Comparison of ENCODE assay signal across 34 cellular contexts in genomic region chr4:168109527-168109926, GRCh38. TPM values are rescaled to one million over a fixed set of nuclear protein-coding genes. Genes with fewer than 3 reads are reported as not detected.
"Had no signal": no experiment of that assay in that cellular context is flagged by ENCODE, and none has a peak within 500 bp of the region (broad histone marks: within the 10 kb centered on the region; RNA-seq: fewer than 3 reads in every experiment).

No MANE protein-coding gene starts in this region.

- H3K27ac Mint-ChIP-seq: natural killer cell; nephron; neural progenitor cell; progenitor cell of endocrine pancreas; stimulated activated memory B cell treated with anti-CD40 and anti-IgM and Interleukin-4, amounts not matched to agents 10 μg/mL and 1 μg/mL and 100 μg/mL, for 72 hours; stimulated activated naive CD8-positive, alpha-beta T cell treated with anti-CD3 and anti-CD28 coated beads, Interleukin-15, amount 100 ng/mL, for 72 hours; type B pancreatic cell had no signal

- H3K27me3 Mint-ChIP-seq: progenitor cell of endocrine pancreas; stimulated activated memory B cell treated with anti-CD40 and anti-IgM and Interleukin-4, amounts not matched to agents 10 μg/mL and 1 μg/mL and 100 μg/mL, for 72 hours; type B pancreatic cell had no signal

- H3K9ac ChIP-seq: neural progenitor cell, parathyroid adenoma had no signal

- H3K4me1 Mint-ChIP-seq: natural killer cell; nephron; neural progenitor cell; stimulated activated memory B cell treated with anti-CD40 and anti-IgM and Interleukin-4, amounts not matched to agents 10 μg/mL and 1 μg/mL and 100 μg/mL, for 72 hours; stimulated activated naive CD8-positive, alpha-beta T cell treated with anti-CD3 and anti-CD28 coated beads, Interleukin-15, amount 100 ng/mL, for 72 hours had no signal

- H3K79me2 ChIP-seq: parathyroid adenoma had no signal

- H3K4me3 ChIP-seq: neural progenitor cell, ovary, psoas muscle, skin epidermis, smooth muscle cell, spleen, suprapubic skin, testis, tibial artery, transverse colon, upper lobe of right lung, uterus had no signal

- H3K27ac ChIP-seq: neural progenitor cell, ovary, parathyroid adenoma, psoas muscle, skin epidermis, spleen, suprapubic skin, testis, tibial artery, transverse colon, upper lobe of right lung, uterus had no signal

- DNase-seq: natural killer cell; occipital lobe; ovary; posterior cingulate gyrus; psoas muscle; spleen; stimulated activated CD4-positive, alpha-beta T cell treated with anti-CD3 and anti-CD28 coated beads, Interleukin-12 subunit alpha, Interleukin-12 subunit beta, amount 100 ng/mL, for 4 hours; stimulated activated CD4-positive, alpha-beta T cell treated with anti-CD3 and anti-CD28 coated beads, Interleukin-1b, Interleukin-23, amount 100 ng/mL, for 48 hours; stimulated activated CD4-positive, alpha-beta T cell treated with anti-CD3 and anti-CD28 coated beads, Interleukin-4, amount 100 ng/mL, for 1 hour; stimulated activated CD4-positive, alpha-beta T cell treated with anti-CD3 and anti-CD28 coated beads, Interleukin-4, amount 100 ng/mL, for 4 hours; stimulated activated CD8-positive, alpha-beta memory T cell treated with anti-CD3 and anti-CD28 coated beads, Interleukin-4, amount 100 ng/mL, for 48 hours; stimulated activated naive CD4-positive, alpha-beta T cell; stimulated activated naive CD8-positive, alpha-beta T cell treated with anti-CD3 and anti-CD28 coated beads, Interleukin-15, amount 100 ng/mL, for 72 hours; stimulated activated naive CD8-positive, alpha-beta T cell treated with anti-CD3 and anti-CD28 coated beads, Interleukin-15, Interleukin-2, amounts not matched to agents 100 U/mL and 50 U/mL, for 24 hours; substantia nigra; testis; tibial artery; transverse colon; upper lobe of right lung; uterus had no signal

- H3K36me3 Mint-ChIP-seq: natural killer cell; neural progenitor cell; stimulated activated memory B cell treated with anti-CD40 and anti-IgM and Interleukin-4, amounts not matched to agents 10 μg/mL and 1 μg/mL and 100 μg/mL, for 72 hours; type B pancreatic cell had no signal

- ATAC-seq: natural killer cell; psoas muscle; right cardiac atrium; sciatic nerve; stimulated activated memory B cell treated with anti-CD40 and anti-IgM and Interleukin-4, amounts not matched to agents 10 μg/mL and 1 μg/mL and 100 μg/mL, for 72 hours; stimulated activated naive CD8-positive, alpha-beta T cell treated with anti-CD3 and anti-CD28 coated beads, Interleukin-15, amount 100 ng/mL, for 72 hours; stimulated activated naive CD8-positive, alpha-beta T cell treated with anti-CD3 and anti-CD28 coated beads, Interleukin-15, Interleukin-2, amounts not matched to agents 100 U/mL and 50 U/mL, for 24 hours; upper lobe of right lung had no signal

- H2AFZ ChIP-seq: neural progenitor cell, parathyroid adenoma had no signal

- H3K9me3 Mint-ChIP-seq: neural progenitor cell; stimulated activated memory B cell treated with anti-CD40 and anti-IgM and Interleukin-4, amounts not matched to agents 10 μg/mL and 1 μg/mL and 100 μg/mL, for 72 hours; stimulated activated naive CD8-positive, alpha-beta T cell treated with anti-CD3 and anti-CD28 coated beads, Interleukin-15, amount 100 ng/mL, for 72 hours; type B pancreatic cell had no signal

- H3K4me1 ChIP-seq: neural progenitor cell, parathyroid adenoma, psoas muscle, spleen, suprapubic skin, testis, tibial artery, transverse colon, upper lobe of right lung, uterus had no signal

- H3K36me3 ChIP-seq: neural progenitor cell, ovary, spleen, suprapubic skin, tibial artery, transverse colon, upper lobe of right lung, uterus had no signal

- H3K27me3 ChIP-seq: neural progenitor cell, spleen, suprapubic skin, testis, tibial artery, transverse colon, upper lobe of right lung, uterus had no signal

- H3K4me3 Mint-ChIP-seq: natural killer cell; nephron; neural progenitor cell; stimulated activated memory B cell treated with anti-CD40 and anti-IgM and Interleukin-4, amounts not matched to agents 10 μg/mL and 1 μg/mL and 100 μg/mL, for 72 hours; stimulated activated naive CD8-positive, alpha-beta T cell treated with anti-CD3 and anti-CD28 coated beads, Interleukin-15, amount 100 ng/mL, for 72 hours; type B pancreatic cell had no signal

- H3K4me2 ChIP-seq: neural progenitor cell, smooth muscle cell had no signal

- H3K9me3 ChIP-seq: ovary, psoas muscle, spleen, suprapubic skin, testis, tibial artery, transverse colon, upper lobe of right lung, uterus had no signal

RNA-seq across cellular contexts. Expression of gene ANXA10, which starts 17.2 kb away (rescaled TPM):
- total RNA-seq: natural killer cell, occipital lobe, progenitor cell of endocrine pancreas, psoas muscle, renal cortical epithelial cell, right cardiac atrium, sciatic nerve, smooth muscle cell, spleen, suprapubic skin, upper lobe of right lung, urinary bladder, uterus had no signal
- polyA plus RNA-seq: neural cell, psoas muscle, right cardiac atrium, smooth muscle cell, spleen had no signal
